ENCODE assay signal across 9 cellular contexts in the genomic region with DNA sequence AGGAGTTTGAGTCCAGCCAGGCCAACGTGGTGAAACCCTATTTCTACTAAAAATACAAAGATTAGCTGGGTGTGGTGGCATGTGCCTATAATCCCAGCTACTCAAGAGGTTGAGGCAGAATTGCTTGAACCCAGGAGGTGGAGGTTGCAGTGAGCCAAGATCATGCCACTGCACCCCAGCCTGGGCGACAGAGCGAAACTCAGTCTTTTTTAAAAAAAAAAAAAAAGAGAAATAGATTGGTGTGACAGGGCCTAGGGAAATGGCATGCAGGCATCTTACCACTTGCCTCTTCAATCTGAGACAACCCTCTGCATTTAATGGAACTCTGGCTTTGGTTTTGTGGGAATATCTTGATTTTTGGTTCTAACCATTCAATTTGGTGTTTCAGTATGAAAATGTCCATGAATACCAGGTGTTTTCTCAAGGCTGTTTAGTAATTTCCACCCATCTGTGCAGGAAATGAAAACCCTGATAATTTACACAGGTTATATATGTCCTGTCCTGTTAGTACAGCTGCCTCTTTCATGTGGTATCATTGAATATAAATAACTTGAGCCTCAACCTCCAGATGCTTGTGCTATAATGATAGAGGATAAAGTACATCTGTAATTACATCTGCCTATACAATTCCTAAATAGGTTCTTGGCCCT. TPM values are rescaled to one million over a fixed set of nuclear protein-coding genes. Genes with fewer than 3 reads are reported as not detected.
DNase-seq lines count a peak whose midpoint lies in the region; ATAC-seq, FAIRE-seq and TF ChIP-seq lines count a peak whose summit lies in the region.
"Had no signal": no experiment of that assay in that cellular context is flagged by ENCODE, and none has a peak within 500 bp of the region (broad histone marks: within the 10 kb centered on the region; RNA-seq: fewer than 3 reads in every experiment).

No MANE protein-coding gene starts in this region.

- peaks cover 20% of the 10 kb centered on the region for H3K36me3 ChIP-seq in MM.1S (replicated peaks; ENCODE audit: insufficient read depth, low read length)

- peak; percentile 65 for ATAC-seq in GM21515 (IDR thresholded peaks at IDR 0.05; ENCODE audit: unreplicated experiment)
- ATAC-seq in esophagus mucosa: peak; percentile 39

- H3K9me3 ChIP-seq in MM.1S (replicated peaks; ENCODE audit: insufficient read depth, low read length): no peaks in the 10 kb centered on the region

- peak overlapping the region; percentile 96 for H3K27ac ChIP-seq in MM.1S (ENCODE audit: low read length)

- peak overlapping the region; percentile 81 for H3K9ac ChIP-seq in MM.1S (ENCODE audit: low read length)

- no peak for FAIRE-seq in GM12891 (lab: Jason Lieb, UNC)
- FAIRE-seq: H1 had no signal

- no peaks in the 10 kb centered on the region for H3K9me2 ChIP-seq in MM.1S (replicated peaks; ENCODE audit: insufficient read depth, low read length)

- DNase-seq in GM12891 (ENCODE audit: insufficient read length, low spot score) (no peak), MM.1S (peak; percentile 95), DMS79 treated with DMSO at 0.1 percent for 48 hours (lab: John Stamatoyannopoulos, UW) (no peak), NCI-H2029 (lab: John Stamatoyannopoulos, UW) (no peak), SIG-M5 (lab: John Stamatoyannopoulos, UW) (no peak)
- DNase-seq in activated effector memory CD4-positive, alpha-beta T cell treated with anti-CD3 and anti-CD28 coated beads, Interleukin-2, amount 50 U/mL, for 16 hours: no peak

- TF ChIP-seq POLR2A in GM12891 (IDR thresholded peaks at IDR 0.05; ENCODE audit: low read depth, low read length): no peak

- H4K20me1 ChIP-seq in MM.1S (ENCODE audit: insufficient read depth, low read length): peaks cover 17% of the 10 kb centered on the region

- H3K27me3 ChIP-seq in MM.1S (replicated peaks; ENCODE audit: insufficient read depth, low read length): no peaks in the 10 kb centered on the region

- TF ChIP-seq CTCF in MM.1S (IDR thresholded peaks at IDR 0.05; ENCODE audit: low read length): no peak

- H3K79me2 ChIP-seq in MM.1S (ENCODE audit: low read length): peaks cover 53% of the 10 kb centered on the region

- H3K4me3 ChIP-seq in MM.1S (ENCODE audit: low read length): no peak overlapping the region

- H3F3A ChIP-seq in MM.1S (ENCODE audit: insufficient read depth, low read length): peaks cover 75% of the 10 kb centered on the region

- H2AFZ ChIP-seq in MM.1S (ENCODE audit: low read length): no peak overlapping the region

- peaks cover 81% of the 10 kb centered on the region for H3K4me1 ChIP-seq in MM.1S (ENCODE audit: low read length)

- peak overlapping the region; percentile 71 for H3K4me2 ChIP-seq in MM.1S (ENCODE audit: low read depth, low read length)

TF ChIP-seq in GM12891, 5 proteins besides CTCF, POLR2A, EP300 and RAD21:
- TF ChIP-seq SPI1 (IDR thresholded peaks at IDR 0.05; ENCODE audit: low read depth, low read length) (0 out of 2 replicates have a peak, but pooled peaks have one; percentile 13), POU2F2 (IDR thresholded peaks at IDR 0.05; ENCODE audit: low read depth, low read length) (no peak)

RNA-seq across cellular contexts. Expression of a gene that starts 8.4 kb away (rescaled TPM):
- 56.5 TPM for polyA plus RNA-seq in GM12891 (2012; ENCODE audit: low read depth, missing spikeins)
- 107 TPM for total RNA-seq in esophagus mucosa

RNA-seq across cellular contexts. Expression of a gene that starts 19.5 kb away (rescaled TPM):
- polyA plus RNA-seq in GM12891 (2012; ENCODE audit: low read depth, missing spikeins): 6.8 TPM
- total RNA-seq in esophagus mucosa: 8.5 TPM

RNA-seq across cellular contexts. Expression of a gene that starts 50.1 kb away (rescaled TPM):
- polyA plus RNA-seq in GM12891 (2012; ENCODE audit: low read depth, missing spikeins): 16.0 TPM
- 10.9 TPM for total RNA-seq in esophagus mucosa

RNA-seq across cellular contexts. Expression of a gene that starts 50.3 kb away (rescaled TPM):
- 8.7 TPM for polyA plus RNA-seq in GM12891 (2012; ENCODE audit: low read depth, missing spikeins)
- 14.9 TPM for total RNA-seq in esophagus mucosa
